15 cellular contexts compared by ENCODE assay signal in the genomic region with DNA sequence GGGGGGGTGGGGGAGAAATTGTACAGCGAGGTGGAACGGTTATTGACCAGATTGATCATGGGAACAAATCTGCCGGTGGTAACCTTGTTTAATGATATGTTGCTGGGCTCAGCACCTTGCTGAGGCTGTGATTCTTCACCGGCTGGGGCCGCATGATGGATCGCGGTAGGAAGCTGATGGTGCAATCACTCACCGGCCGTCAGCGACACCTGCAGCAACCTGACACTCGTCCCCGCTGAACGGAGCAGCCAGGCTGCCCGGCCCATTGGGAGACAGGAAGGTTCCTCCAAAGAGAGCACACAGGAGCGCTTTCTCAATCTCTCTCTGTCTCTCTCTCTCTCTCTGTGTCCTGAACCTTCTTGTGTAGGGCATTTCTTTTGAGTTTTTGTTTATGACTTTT.
A peak's percentile ranks its signal among the peaks of the same experiment; 100 is the strongest.
DNase-seq lines count a peak whose midpoint lies in the region; ATAC-seq and TF ChIP-seq lines count a peak whose summit lies in the region.
"Had no signal": no experiment of that assay in that cellular context is flagged by ENCODE, and none has a peak within 500 bp of the region (broad histone marks: within the 10 kb centered on the region; RNA-seq: fewer than 3 reads in every experiment).

No MANE protein-coding gene starts in this region.

- no peaks in the 10 kb centered on the region for H3K9me3 Mint-ChIP-seq in Caco-2 (ENCODE audit: unreplicated experiment)
- H3K9me3 Mint-ChIP-seq in naive thymus-derived CD4-positive, alpha-beta T cell = peaks cover 0 to 20% (median 5%) of the 10 kb centered on the region in 11 donors
- H3K9me3 Mint-ChIP-seq: activated naive CD8-positive, alpha-beta T cell treated with anti-CD3 and anti-CD28 coated beads, Interleukin-2, amount 10 ng/mL, durations not matched to agents 7 days and 5 days; HFFc6 had no signal

- no peak overlapping the region for H3K4me3 Mint-ChIP-seq in Caco-2 (ENCODE audit: unreplicated experiment)
- no peak overlapping the region for H3K4me3 Mint-ChIP-seq in naive thymus-derived CD4-positive, alpha-beta T cell
- H3K4me3 Mint-ChIP-seq: activated naive CD8-positive, alpha-beta T cell treated with anti-CD3 and anti-CD28 coated beads, Interleukin-2, amount 10 ng/mL, durations not matched to agents 7 days and 5 days; HFFc6 had no signal

- H3K27me3 ChIP-seq in Caco-2 (replicated peaks; ENCODE audit: control insufficient read depth, insufficient read depth, low read length) (no peaks in the 10 kb centered on the region), HUES64 (ENCODE audit: insufficient read depth, low read length) (peaks cover 10% of the 10 kb centered on the region), PC-9 (ENCODE audit: insufficient read depth, low read depth) (no peaks in the 10 kb centered on the region)
- H3K27me3 ChIP-seq in naive thymus-derived CD4-positive, alpha-beta T cell (ENCODE audit: control insufficient read depth in 2 of 2, insufficient read depth in 2 of 2, low read length in 2 of 2) = no peaks in the 10 kb centered on the region

- WGBS in HUES64 = 4% methylated on average over 15 of the region's 15 CpGs

- H3K4me3 ChIP-seq in Caco-2 (ENCODE audit: low read depth, low read length) (no peak overlapping the region), HUES64 (ENCODE audit: low read length) (peak overlapping the region; percentile 26), PC-9 (peak overlapping the region; percentile 23; the same call in 1 of the 2 replicates)
- H3K4me3 ChIP-seq in naive thymus-derived CD4-positive, alpha-beta T cell (ENCODE audit: low read length) = no peak overlapping the region
- H3K4me3 ChIP-seq: stomach had no signal

- no peak for TF ChIP-seq CTCF in Caco-2 (IDR thresholded peaks at IDR 0.05; ENCODE audit: insufficient read depth in 1 of 2, low read depth in 1 of 2, low read length in 1 of 2, severe bottlenecking in 1 of 2, unreplicated experiment in 1 of 2)
- no peak for TF ChIP-seq CTCF in PC-9 (conservative IDR thresholded peaks at IDR 0.05)

- H3K36me3 Mint-ChIP-seq in Caco-2 (ENCODE audit: insufficient read depth, unreplicated experiment) = no peaks in the 10 kb centered on the region
- no peaks in the 10 kb centered on the region for H3K36me3 Mint-ChIP-seq in naive thymus-derived CD4-positive, alpha-beta T cell
- H3K36me3 Mint-ChIP-seq: activated naive CD8-positive, alpha-beta T cell treated with anti-CD3 and anti-CD28 coated beads, Interleukin-2, amount 10 ng/mL, durations not matched to agents 7 days and 5 days had no signal

- H3K4me1 Mint-ChIP-seq in Caco-2 (ENCODE audit: low read depth, unreplicated experiment) = no peaks in the 10 kb centered on the region
- H3K4me1 Mint-ChIP-seq in naive thymus-derived CD4-positive, alpha-beta T cell = no peaks in the 10 kb centered on the region
- H3K4me1 Mint-ChIP-seq: activated naive CD8-positive, alpha-beta T cell treated with anti-CD3 and anti-CD28 coated beads, Interleukin-2, amount 10 ng/mL, durations not matched to agents 7 days and 5 days had no signal

- H3K36me3 ChIP-seq in Caco-2 (ENCODE audit: control insufficient read depth, insufficient read depth, low read length) (no peaks in the 10 kb centered on the region), HUES64 (ENCODE audit: insufficient read depth, low read length) (no peaks in the 10 kb centered on the region), PC-9 (ENCODE audit: low read depth) (no peaks in the 10 kb centered on the region)
- no peaks in the 10 kb centered on the region for H3K36me3 ChIP-seq in naive thymus-derived CD4-positive, alpha-beta T cell (ENCODE audit: control insufficient read depth in 2 of 3, insufficient read depth in 3 of 3, low read length in 3 of 3)
- H3K36me3 ChIP-seq: stomach, WERI-Rb-1 had no signal

- CTCF ChIA-PET in Caco-2 (lab: Charles Lee) = no interaction called here
- CTCF ChIA-PET in PC-9 (lab: Charles Lee) = no interaction called here
- CTCF ChIA-PET in naive thymus-derived CD4-positive, alpha-beta T cell (lab: Charles Lee) = no interaction called here

- H3K27ac Mint-ChIP-seq in Caco-2 (ENCODE audit: unreplicated experiment) = no peak overlapping the region
- no peak overlapping the region for H3K27ac Mint-ChIP-seq in naive thymus-derived CD4-positive, alpha-beta T cell
- H3K27ac Mint-ChIP-seq: activated naive CD8-positive, alpha-beta T cell treated with anti-CD3 and anti-CD28 coated beads, Interleukin-2, amount 10 ng/mL, durations not matched to agents 7 days and 5 days; HFFc6 had no signal

- H3K9me2 ChIP-seq in PC-9 (ENCODE audit: insufficient read depth) = no peaks in the 10 kb centered on the region

- DNase-seq in Caco-2 (peak; percentile 61 to 62), PC-9 (peak; percentile 13 to 41), iPS-NIHi7 (ENCODE audit: extremely low spot score) (peak; percentile 82), NCI-H82 (lab: John Stamatoyannopoulos, UW) (no peak)
- no peak for DNase-seq in stimulated activated CD4-positive, alpha-beta T cell treated with anti-CD3 and anti-CD28 coated beads, Interleukin-15, amount 100 ng/mL, for 24 hours
- no peak for DNase-seq in naive thymus-derived CD4-positive, alpha-beta T cell
- DNase-seq: activated naive CD8-positive, alpha-beta T cell treated with anti-CD3 and anti-CD28 coated beads, Interleukin-2, amount 10 ng/mL, durations not matched to agents 7 days and 5 days; HFFc6; retina; stomach; WERI-Rb-1 had no signal

- no peaks in the 10 kb centered on the region for H4K20me1 ChIP-seq in PC-9 (ENCODE audit: insufficient read depth)

- H3K27me3 Mint-ChIP-seq in Caco-2 (ENCODE audit: insufficient read depth, unreplicated experiment) = peaks cover 22% of the 10 kb centered on the region
- peaks cover 25 to 51% (median 34%) of the 10 kb centered on the region in 5 donors for H3K27me3 Mint-ChIP-seq in naive thymus-derived CD4-positive, alpha-beta T cell

- no peak for ATAC-seq in HG03442 (IDR thresholded peaks at IDR 0.05; ENCODE audit: unreplicated experiment)
- ATAC-seq in naive thymus-derived CD4-positive, alpha-beta T cell = no peak
- ATAC-seq: esophagus mucosa had no signal

- H3K4me1 ChIP-seq in Caco-2 (no peaks in the 10 kb centered on the region), HUES64 (ENCODE audit: insufficient read depth, low read length) (peaks cover 11% of the 10 kb centered on the region), PC-9 (replicated peaks; ENCODE audit: insufficient read depth) (peaks cover 7% of the 10 kb centered on the region; the same call in 1 of the 2 replicates)
- H3K4me1 ChIP-seq in naive thymus-derived CD4-positive, alpha-beta T cell (ENCODE audit: control insufficient read depth in 2 of 2, insufficient read depth in 2 of 2, low read length in 2 of 2) = no peaks in the 10 kb centered on the region
- H3K4me1 ChIP-seq: stomach had no signal

- H3K79me2 ChIP-seq in PC-9 (ENCODE audit: low read depth) = no peaks in the 10 kb centered on the region

- H2AFZ ChIP-seq in PC-9 = peak overlapping the region; percentile 49

- intact Hi-C loops in Caco-2 (cut with micrococcal nuclease; ENCODE audit: unreplicated experiment) = no loop called here
- intact Hi-C loops in PC-9 (cut with micrococcal nuclease; ENCODE audit: unreplicated experiment) = no loop called here
- intact Hi-C loops in naive thymus-derived CD4-positive, alpha-beta T cell (cut with micrococcal nuclease) = no loop called here

- BruUV-seq in Caco-2 (replicated peaks; lab: Mats Ljungman, UMichigan) = no TSS peak
- no TSS peak for BruUV-seq in PC-9 (replicated peaks; lab: Mats Ljungman, UMichigan)

- H3F3A ChIP-seq in PC-9 (ENCODE audit: insufficient read depth, low read depth) = no peaks in the 10 kb centered on the region

- H3K27ac ChIP-seq in HUES64 (ENCODE audit: low read depth, low read length) (no peak overlapping the region), PC-9 (no peak overlapping the region)
- H3K27ac ChIP-seq in naive thymus-derived CD4-positive, alpha-beta T cell (ENCODE audit: low read depth, low read length) = no peak overlapping the region
- H3K27ac ChIP-seq: KMS-11, stomach, WERI-Rb-1 had no signal

- peak overlapping the region; percentile 65 for H3K4me2 ChIP-seq in PC-9
- H3K4me2 ChIP-seq: KMS-11 had no signal

- POLR2A ChIA-PET in Caco-2 (lab: Charles Lee) (no interaction called here), PC-9 (lab: Charles Lee; ENCODE audit: unreplicated experiment) (no interaction called here)
- POLR2A ChIA-PET in naive thymus-derived CD4-positive, alpha-beta T cell (lab: Charles Lee) = no interaction called here

- no peaks in the 10 kb centered on the region for H3K9me3 ChIP-seq in Caco-2
- no peaks in the 10 kb centered on the region for H3K9me3 ChIP-seq in HUES64 (ENCODE audit: insufficient read depth, low read depth, low read length)
- H3K9me3 ChIP-seq in PC-9 (ENCODE audit: insufficient read depth, low read depth) = no peaks in the 10 kb centered on the region
- no peaks in the 10 kb centered on the region for H3K9me3 ChIP-seq in naive thymus-derived CD4-positive, alpha-beta T cell (ENCODE audit: control insufficient read depth in 2 of 3, low read length in 3 of 3)
- H3K9me3 ChIP-seq: stomach had no signal

- H3K9ac ChIP-seq in HUES64 (ENCODE audit: low read depth, low read length) = no peak overlapping the region
- H3K9ac ChIP-seq: KMS-11 had no signal

Comparison
In these comparisons a context has a peak if more than half of its experiments do, and no peak if none do; other contexts are left out.
1. DNase-seq: peak in Caco-2 (2 of 2), PC-9 (2 of 2) and iPS-NIHi7 (single experiment); none in stimulated activated CD4-positive, alpha-beta T cell treated with anti-CD3 and anti-CD28 coated beads, Interleukin-15, amount 100 ng/mL, for 24 hours (single experiment), NCI-H82 (single experiment) and naive thymus-derived CD4-positive, alpha-beta T cell (0 of 9).
2. H3K4me3 ChIP-seq: peak in HUES64 (single experiment) and PC-9 (single experiment); none in Caco-2 (single experiment) and naive thymus-derived CD4-positive, alpha-beta T cell (single experiment).